Comparison of ENCODE assay signal across 1 cellular context in the genomic region with DNA sequence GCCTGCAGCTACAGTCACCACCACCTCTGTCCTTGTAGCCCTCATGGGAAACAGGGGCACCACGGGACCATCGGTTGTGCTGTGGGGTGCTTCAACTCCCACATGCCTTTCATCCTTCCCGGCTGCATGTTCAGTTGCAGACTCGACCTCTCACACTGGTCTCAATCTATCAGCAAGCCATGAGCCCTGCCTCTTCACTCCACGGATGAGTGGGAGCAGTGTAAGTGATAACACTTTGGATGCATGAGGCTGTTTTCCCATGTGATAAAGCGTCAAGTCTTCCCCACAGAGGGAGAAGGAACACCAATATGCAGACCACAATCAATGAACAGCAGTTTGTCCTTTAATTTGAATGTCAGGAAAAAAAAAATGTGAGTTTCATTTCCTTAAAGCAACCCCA.
TF ChIP-seq lines count a peak whose summit lies in the region.

No MANE protein-coding gene starts in this region.

TF ChIP-seq in K562, 482 proteins besides CTCF, POLR2A, EP300 and RAD21 (continued from another document):
- TF ChIP-seq, protein P1, sequence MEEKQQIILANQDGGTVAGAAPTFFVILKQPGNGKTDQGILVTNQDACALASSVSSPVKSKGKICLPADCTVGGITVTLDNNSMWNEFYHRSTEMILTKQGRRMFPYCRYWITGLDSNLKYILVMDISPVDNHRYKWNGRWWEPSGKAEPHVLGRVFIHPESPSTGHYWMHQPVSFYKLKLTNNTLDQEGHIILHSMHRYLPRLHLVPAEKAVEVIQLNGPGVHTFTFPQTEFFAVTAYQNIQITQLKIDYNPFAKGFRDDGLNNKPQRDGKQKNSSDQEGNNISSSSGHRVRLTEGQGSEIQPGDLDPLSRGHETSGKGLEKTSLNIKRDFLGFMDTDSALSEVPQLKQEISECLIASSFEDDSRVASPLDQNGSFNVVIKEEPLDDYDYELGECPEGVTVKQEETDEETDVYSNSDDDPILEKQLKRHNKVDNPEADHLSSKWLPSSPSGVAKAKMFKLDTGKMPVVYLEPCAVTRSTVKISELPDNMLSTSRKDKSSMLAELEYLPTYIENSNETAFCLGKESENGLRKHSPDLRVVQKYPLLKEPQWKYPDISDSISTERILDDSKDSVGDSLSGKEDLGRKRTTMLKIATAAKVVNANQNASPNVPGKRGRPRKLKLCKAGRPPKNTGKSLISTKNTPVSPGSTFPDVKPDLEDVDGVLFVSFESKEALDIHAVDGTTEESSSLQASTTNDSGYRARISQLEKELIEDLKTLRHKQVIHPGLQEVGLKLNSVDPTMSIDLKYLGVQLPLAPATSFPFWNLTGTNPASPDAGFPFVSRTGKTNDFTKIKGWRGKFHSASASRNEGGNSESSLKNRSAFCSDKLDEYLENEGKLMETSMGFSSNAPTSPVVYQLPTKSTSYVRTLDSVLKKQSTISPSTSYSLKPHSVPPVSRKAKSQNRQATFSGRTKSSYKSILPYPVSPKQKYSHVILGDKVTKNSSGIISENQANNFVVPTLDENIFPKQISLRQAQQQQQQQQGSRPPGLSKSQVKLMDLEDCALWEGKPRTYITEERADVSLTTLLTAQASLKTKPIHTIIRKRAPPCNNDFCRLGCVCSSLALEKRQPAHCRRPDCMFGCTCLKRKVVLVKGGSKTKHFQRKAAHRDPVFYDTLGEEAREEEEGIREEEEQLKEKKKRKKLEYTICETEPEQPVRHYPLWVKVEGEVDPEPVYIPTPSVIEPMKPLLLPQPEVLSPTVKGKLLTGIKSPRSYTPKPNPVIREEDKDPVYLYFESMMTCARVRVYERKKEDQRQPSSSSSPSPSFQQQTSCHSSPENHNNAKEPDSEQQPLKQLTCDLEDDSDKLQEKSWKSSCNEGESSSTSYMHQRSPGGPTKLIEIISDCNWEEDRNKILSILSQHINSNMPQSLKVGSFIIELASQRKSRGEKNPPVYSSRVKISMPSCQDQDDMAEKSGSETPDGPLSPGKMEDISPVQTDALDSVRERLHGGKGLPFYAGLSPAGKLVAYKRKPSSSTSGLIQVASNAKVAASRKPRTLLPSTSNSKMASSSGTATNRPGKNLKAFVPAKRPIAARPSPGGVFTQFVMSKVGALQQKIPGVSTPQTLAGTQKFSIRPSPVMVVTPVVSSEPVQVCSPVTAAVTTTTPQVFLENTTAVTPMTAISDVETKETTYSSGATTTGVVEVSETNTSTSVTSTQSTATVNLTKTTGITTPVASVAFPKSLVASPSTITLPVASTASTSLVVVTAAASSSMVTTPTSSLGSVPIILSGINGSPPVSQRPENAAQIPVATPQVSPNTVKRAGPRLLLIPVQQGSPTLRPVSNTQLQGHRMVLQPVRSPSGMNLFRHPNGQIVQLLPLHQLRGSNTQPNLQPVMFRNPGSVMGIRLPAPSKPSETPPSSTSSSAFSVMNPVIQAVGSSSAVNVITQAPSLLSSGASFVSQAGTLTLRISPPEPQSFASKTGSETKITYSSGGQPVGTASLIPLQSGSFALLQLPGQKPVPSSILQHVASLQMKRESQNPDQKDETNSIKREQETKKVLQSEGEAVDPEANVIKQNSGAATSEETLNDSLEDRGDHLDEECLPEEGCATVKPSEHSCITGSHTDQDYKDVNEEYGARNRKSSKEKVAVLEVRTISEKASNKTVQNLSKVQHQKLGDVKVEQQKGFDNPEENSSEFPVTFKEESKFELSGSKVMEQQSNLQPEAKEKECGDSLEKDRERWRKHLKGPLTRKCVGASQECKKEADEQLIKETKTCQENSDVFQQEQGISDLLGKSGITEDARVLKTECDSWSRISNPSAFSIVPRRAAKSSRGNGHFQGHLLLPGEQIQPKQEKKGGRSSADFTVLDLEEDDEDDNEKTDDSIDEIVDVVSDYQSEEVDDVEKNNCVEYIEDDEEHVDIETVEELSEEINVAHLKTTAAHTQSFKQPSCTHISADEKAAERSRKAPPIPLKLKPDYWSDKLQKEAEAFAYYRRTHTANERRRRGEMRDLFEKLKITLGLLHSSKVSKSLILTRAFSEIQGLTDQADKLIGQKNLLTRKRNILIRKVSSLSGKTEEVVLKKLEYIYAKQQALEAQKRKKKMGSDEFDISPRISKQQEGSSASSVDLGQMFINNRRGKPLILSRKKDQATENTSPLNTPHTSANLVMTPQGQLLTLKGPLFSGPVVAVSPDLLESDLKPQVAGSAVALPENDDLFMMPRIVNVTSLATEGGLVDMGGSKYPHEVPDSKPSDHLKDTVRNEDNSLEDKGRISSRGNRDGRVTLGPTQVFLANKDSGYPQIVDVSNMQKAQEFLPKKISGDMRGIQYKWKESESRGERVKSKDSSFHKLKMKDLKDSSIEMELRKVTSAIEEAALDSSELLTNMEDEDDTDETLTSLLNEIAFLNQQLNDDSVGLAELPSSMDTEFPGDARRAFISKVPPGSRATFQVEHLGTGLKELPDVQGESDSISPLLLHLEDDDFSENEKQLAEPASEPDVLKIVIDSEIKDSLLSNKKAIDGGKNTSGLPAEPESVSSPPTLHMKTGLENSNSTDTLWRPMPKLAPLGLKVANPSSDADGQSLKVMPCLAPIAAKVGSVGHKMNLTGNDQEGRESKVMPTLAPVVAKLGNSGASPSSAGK (IDR thresholded peaks at IDR 0.05), result peak; percentile 25; the same call in 1 of the 2 replicates
- TF ChIP-seq, protein P2, sequence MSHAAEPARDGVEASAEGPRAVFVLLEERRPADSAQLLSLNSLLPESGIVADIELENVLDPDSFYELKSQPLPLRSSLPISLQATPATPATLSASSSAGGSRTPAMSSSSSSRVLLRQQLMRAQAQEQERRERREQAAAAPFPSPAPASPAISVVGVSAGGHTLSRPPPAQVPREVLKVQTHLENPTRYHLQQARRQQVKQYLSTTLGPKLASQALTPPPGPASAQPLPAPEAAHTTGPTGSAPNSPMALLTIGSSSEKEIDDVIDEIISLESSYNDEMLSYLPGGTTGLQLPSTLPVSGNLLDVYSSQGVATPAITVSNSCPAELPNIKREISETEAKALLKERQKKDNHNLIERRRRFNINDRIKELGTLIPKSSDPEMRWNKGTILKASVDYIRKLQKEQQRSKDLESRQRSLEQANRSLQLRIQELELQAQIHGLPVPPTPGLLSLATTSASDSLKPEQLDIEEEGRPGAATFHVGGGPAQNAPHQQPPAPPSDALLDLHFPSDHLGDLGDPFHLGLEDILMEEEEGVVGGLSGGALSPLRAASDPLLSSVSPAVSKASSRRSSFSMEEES (CRISPR knock-in tag; IDR thresholded peaks at IDR 0.05), result no peak
- TF ChIP-seq THRAP3 (IDR thresholded peaks at IDR 0.05; ENCODE audit: borderline replicate concordance) (no peak), CAMTA2 (CRISPR knock-in tag; conservative IDR thresholded peaks at IDR 0.05) (no peak), MTA2 (IDR thresholded peaks at IDR 0.05; ENCODE audit: low read depth) (no peak), EHMT2 (IDR thresholded peaks at IDR 0.05) (no peak), SAFB2 (IDR thresholded peaks at IDR 0.05; ENCODE audit: borderline replicate concordance, low read depth, low read length, severe bottlenecking) (no peak), BMI1 (IDR thresholded peaks at IDR 0.05; ENCODE audit: low read length) (no peak), MIER1 (IDR thresholded peaks at IDR 0.05; ENCODE audit: low read depth) (no peak), HNRNPLL (IDR thresholded peaks at IDR 0.05; ENCODE audit: low read depth, low read length, poor library complexity, severe bottlenecking) (no peak), NELFE (IDR thresholded peaks at IDR 0.05; ENCODE audit: insufficient read depth, insufficient read length) (no peak), RBM14 (IDR thresholded peaks at IDR 0.05; ENCODE audit: borderline replicate concordance, insufficient read depth, low read depth, low read length) (no peak), ZNF408 (CRISPR knock-in tag; IDR thresholded peaks at IDR 0.05; ENCODE audit: low read depth) (no peak), ZNF232 (CRISPR knock-in tag; IDR thresholded peaks at IDR 0.05) (no peak), FOXA1 (IDR thresholded peaks at IDR 0.05; ENCODE audit: borderline replicate concordance) (no peak), ZNF431 (CRISPR knock-in tag; IDR thresholded peaks at IDR 0.05) (no peak), TCF7 (IDR thresholded peaks at IDR 0.05; ENCODE audit: borderline replicate concordance) (no peak), PTBP1 (IDR thresholded peaks at IDR 0.05; ENCODE audit: low read depth, low read length) (no peak), FOXJ3 (CRISPR knock-in tag; IDR thresholded peaks at IDR 0.05) (no peak), CREM (IDR thresholded peaks at IDR 0.05; ENCODE audit: low read depth) (no peak), TCF3 (CRISPR knock-in tag; IDR thresholded peaks at IDR 0.05) (peak; percentile 42; the same call in 1 of the 2 replicates), CBFA2T2 (conservative IDR thresholded peaks at IDR 0.05) (peak; percentile 44; the same call in 1 of the 2 replicates), SAP30 (IDR thresholded peaks at IDR 0.05; ENCODE audit: borderline replicate concordance, insufficient read depth, low read depth, low read length, poor library complexity, severe bottlenecking) (no peak), RFX5 (IDR thresholded peaks at IDR 0.05; ENCODE audit: low read depth, low read length) (no peak), STAG1 (CRISPR knock-in tag; IDR thresholded peaks at IDR 0.05; ENCODE audit: borderline replicate concordance) (no peak), RAD51 (IDR thresholded peaks at IDR 0.05; ENCODE audit: borderline replicate concordance, low read depth) (no peak), ARID2 (IDR thresholded peaks at IDR 0.05) (no peak), CBFA2T3 (IDR thresholded peaks at IDR 0.05) (peak; percentile 73), HDAC3 (IDR thresholded peaks at IDR 0.05; ENCODE audit: borderline replicate concordance, partially characterized antibody) (no peak), SMC3 (conservative IDR thresholded peaks at IDR 0.05; ENCODE audit: insufficient read depth, low read depth, low read length) (no peak)
- TF ChIP-seq, protein P3, sequence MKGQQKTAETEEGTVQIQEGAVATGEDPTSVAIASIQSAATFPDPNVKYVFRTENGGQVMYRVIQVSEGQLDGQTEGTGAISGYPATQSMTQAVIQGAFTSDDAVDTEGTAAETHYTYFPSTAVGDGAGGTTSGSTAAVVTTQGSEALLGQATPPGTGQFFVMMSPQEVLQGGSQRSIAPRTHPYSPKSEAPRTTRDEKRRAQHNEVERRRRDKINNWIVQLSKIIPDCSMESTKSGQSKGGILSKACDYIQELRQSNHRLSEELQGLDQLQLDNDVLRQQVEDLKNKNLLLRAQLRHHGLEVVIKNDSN (CRISPR knock-in tag; IDR thresholded peaks at IDR 0.05), result no peak
- TF ChIP-seq, protein P4, sequence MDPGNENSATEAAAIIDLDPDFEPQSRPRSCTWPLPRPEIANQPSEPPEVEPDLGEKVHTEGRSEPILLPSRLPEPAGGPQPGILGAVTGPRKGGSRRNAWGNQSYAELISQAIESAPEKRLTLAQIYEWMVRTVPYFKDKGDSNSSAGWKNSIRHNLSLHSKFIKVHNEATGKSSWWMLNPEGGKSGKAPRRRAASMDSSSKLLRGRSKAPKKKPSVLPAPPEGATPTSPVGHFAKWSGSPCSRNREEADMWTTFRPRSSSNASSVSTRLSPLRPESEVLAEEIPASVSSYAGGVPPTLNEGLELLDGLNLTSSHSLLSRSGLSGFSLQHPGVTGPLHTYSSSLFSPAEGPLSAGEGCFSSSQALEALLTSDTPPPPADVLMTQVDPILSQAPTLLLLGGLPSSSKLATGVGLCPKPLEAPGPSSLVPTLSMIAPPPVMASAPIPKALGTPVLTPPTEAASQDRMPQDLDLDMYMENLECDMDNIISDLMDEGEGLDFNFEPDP (CRISPR knock-in tag; IDR thresholded peaks at IDR 0.05), result no peak
- TF ChIP-seq, protein P5, sequence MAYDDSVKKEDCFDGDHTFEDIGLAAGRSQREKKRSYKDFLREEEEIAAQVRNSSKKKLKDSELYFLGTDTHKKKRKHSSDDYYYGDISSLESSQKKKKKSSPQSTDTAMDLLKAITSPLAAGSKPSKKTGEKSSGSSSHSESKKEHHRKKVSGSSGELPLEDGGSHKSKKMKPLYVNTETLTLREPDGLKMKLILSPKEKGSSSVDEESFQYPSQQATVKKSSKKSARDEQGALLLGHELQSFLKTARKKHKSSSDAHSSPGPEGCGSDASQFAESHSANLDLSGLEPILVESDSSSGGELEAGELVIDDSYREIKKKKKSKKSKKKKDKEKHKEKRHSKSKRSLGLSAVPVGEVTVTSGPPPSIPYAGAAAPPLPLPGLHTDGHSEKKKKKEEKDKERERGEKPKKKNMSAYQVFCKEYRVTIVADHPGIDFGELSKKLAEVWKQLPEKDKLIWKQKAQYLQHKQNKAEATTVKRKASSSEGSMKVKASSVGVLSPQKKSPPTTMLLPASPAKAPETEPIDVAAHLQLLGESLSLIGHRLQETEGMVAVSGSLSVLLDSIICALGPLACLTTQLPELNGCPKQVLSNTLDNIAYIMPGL (CRISPR knock-in tag; IDR thresholded peaks at IDR 0.05), result no peak
- TF ChIP-seq, protein P6, sequence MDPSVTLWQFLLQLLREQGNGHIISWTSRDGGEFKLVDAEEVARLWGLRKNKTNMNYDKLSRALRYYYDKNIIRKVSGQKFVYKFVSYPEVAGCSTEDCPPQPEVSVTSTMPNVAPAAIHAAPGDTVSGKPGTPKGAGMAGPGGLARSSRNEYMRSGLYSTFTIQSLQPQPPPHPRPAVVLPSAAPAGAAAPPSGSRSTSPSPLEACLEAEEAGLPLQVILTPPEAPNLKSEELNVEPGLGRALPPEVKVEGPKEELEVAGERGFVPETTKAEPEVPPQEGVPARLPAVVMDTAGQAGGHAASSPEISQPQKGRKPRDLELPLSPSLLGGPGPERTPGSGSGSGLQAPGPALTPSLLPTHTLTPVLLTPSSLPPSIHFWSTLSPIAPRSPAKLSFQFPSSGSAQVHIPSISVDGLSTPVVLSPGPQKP (CRISPR knock-in tag; IDR thresholded peaks at IDR 0.05), result no peak
- TF ChIP-seq, protein P7, sequence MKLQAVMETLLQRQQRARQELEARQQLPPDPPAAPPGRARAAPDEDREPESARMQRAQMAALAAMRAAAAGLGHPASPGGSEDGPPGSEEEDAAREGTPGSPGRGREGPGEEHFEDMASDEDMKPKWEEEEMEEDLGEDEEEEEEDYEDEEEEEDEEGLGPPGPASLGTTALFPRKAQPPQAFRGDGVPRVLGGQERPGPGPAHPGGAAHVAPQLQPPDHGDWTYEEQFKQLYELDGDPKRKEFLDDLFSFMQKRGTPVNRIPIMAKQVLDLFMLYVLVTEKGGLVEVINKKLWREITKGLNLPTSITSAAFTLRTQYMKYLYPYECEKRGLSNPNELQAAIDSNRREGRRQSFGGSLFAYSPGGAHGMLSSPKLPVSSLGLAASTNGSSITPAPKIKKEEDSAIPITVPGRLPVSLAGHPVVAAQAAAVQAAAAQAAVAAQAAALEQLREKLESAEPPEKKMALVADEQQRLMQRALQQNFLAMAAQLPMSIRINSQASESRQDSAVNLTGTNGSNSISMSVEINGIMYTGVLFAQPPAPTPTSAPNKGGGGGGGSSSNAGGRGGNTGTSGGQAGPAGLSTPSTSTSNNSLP (IDR thresholded peaks at IDR 0.05; ENCODE audit: borderline replicate concordance, low read depth, low read length), result no peak
- TF ChIP-seq, protein P8, sequence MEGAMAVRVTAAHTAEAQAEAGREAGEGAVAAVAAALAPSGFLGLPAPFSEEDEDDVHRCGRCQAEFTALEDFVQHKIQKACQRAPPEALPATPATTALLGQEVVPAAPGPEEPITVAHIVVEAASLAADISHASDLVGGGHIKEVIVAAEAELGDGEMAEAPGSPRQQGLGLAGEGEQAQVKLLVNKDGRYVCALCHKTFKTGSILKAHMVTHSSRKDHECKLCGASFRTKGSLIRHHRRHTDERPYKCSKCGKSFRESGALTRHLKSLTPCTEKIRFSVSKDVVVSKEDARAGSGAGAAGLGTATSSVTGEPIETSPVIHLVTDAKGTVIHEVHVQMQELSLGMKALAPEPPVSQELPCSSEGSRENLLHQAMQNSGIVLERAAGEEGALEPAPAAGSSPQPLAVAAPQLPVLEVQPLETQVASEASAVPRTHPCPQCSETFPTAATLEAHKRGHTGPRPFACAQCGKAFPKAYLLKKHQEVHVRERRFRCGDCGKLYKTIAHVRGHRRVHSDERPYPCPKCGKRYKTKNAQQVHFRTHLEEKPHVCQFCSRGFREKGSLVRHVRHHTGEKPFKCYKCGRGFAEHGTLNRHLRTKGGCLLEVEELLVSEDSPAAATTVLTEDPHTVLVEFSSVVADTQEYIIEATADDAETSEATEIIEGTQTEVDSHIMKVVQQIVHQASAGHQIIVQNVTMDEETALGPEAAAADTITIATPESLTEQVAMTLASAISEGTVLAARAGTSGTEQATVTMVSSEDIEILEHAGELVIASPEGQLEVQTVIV (CRISPR knock-in tag; IDR thresholded peaks at IDR 0.05; ENCODE audit: borderline replicate concordance), result no peak
TF ChIP-seq in K562: peak in this region for 8.
